Comparison of ENCODE assay signal across 10 cellular contexts in the genomic region with DNA sequence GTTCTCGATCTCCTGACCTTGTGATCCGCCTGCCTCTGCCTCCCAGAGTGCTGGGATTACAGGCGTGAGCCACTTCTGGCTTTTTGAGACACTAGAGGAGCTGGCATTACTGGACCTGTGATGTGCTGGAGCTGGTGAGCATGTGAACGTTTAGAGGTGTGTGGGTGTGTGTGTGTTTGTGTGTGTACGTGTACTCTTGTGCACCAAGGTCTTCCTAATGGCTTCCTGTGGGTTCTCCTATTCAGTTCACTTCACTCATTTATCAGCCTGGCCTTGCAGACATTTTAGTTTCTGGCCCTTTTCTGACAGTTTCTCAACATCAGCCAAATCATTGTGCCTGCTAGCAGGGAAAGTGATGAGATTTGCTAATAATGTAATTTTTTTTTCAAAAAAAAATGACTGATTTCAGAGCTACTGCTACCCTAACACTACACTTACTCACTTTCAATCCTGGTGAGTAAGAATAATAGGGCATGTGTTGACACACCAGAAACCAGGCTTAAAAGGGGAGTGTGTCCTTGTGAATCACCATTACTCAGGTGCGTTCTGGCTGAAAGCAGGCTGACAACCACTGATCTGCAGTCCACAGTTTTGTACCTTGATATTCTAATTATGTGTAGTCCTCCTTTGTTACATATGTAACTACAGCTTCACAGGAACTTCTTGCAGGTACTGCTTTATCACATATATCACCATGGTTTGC. TPM values are rescaled to one million over a fixed set of nuclear protein-coding genes. Genes with fewer than 3 reads are reported as not detected.
DNase-seq lines count a peak whose midpoint lies in the region; ATAC-seq, FAIRE-seq and TF ChIP-seq lines count a peak whose summit lies in the region.
"Had no signal": no experiment of that assay in that cellular context is flagged by ENCODE, and none has a peak within 500 bp of the region (broad histone marks: within the 10 kb centered on the region; RNA-seq: fewer than 3 reads in every experiment).

No MANE protein-coding gene starts in this region.

- H3K4me3 ChIP-seq in transverse colon (no peak overlapping the region), right cardiac atrium (ENCODE audit: low read length) (no peak overlapping the region)

- H3K9me3 ChIP-seq in transverse colon (no peaks in the 10 kb centered on the region), right cardiac atrium (ENCODE audit: control insufficient read depth, low read length) (no peaks in the 10 kb centered on the region)

- H3K36me3 ChIP-seq in transverse colon: no peaks in the 10 kb centered on the region

- TF ChIP-seq CTCF in transverse colon (IDR thresholded peaks at IDR 0.05): no peak
- no peak for TF ChIP-seq CTCF in D721Med (IDR thresholded peaks at IDR 0.05; ENCODE audit: insufficient read depth, missing control alignments)

- no peaks in the 10 kb centered on the region for H3K27me3 ChIP-seq in transverse colon
- no peaks in the 10 kb centered on the region for H3K27me3 ChIP-seq in right cardiac atrium (ENCODE audit: control insufficient read depth, insufficient read depth)

- TF ChIP-seq POLR2A in GM12891 (IDR thresholded peaks at IDR 0.05; ENCODE audit: low read depth, low read length) (no peak), H54 (IDR thresholded peaks at IDR 0.05; ENCODE audit: low read depth, low read length) (no peak), transverse colon (IDR thresholded peaks at IDR 0.05) (no peak)

- no peak for TF ChIP-seq EP300 in transverse colon (IDR thresholded peaks at IDR 0.05; ENCODE audit: low read depth)

- H3K4me1 ChIP-seq in transverse colon (no peaks in the 10 kb centered on the region), right cardiac atrium (ENCODE audit: control insufficient read depth, insufficient read depth, low read length) (no peaks in the 10 kb centered on the region)

- in situ Hi-C loops in transverse colon (cut with MboI; ENCODE audit: low pct_ligation_motif_present in 1 of 4, low pct_unique_long_range_greater_than_20kb in 1 of 4, low sequenced_read_pairs in 3 of 4): no loop called here

- intact Hi-C loops in transverse colon (cut with DNase I; ENCODE audit: low total_unique reads): no loop called here
- intact Hi-C loops in right cardiac atrium (cut with DNase I): no loop called here

- no peak for FAIRE-seq in GM12891 (lab: Jason Lieb, UNC)
- peak; percentile 78 for FAIRE-seq in H54 (lab: Jason Lieb, UNC)
- no peak for FAIRE-seq in HTR-8/SVneo (lab: Jason Lieb, UNC)
- no peak for FAIRE-seq in D721Med (lab: Jason Lieb, UNC)

- DNase-seq in GM12891 (ENCODE audit: insufficient read length, low spot score) (no peak), H54 (ENCODE audit: insufficient read length, low spot score) (peak; percentile 33), RKO (ENCODE audit: low spot score) (peak; percentile 88), kidney tubule cell (ENCODE audit: low spot score) (peak; percentile 92), HTR-8/SVneo (ENCODE audit: insufficient read length, low spot score) (no peak), transverse colon (no peak), right cardiac atrium (no peak), D721Med (ENCODE audit: insufficient read length, low spot score) (no peak)
- DNase-seq: dermis blood vessel endothelial cell, NCI-H2171 treated with DMSO at 0.1 percent for 48 hours had no signal

- ATAC-seq in right cardiac atrium: no peak

- H3K27ac ChIP-seq in transverse colon (no peak overlapping the region), right cardiac atrium (ENCODE audit: low read length) (no peak overlapping the region)

- 79% methylated on average over 6 of the region's 6 CpGs; no CpG with 5 or more reads in 1 of the 2 donors for WGBS in transverse colon (ENCODE audit: low coverage in 1 of 2), 2 donors
- 80% methylated on average over 6 of the region's 6 CpGs for WGBS in right cardiac atrium

TF ChIP-seq in GM12891, 5 proteins besides CTCF, POLR2A, EP300 and RAD21:
- TF ChIP-seq SPI1 (IDR thresholded peaks at IDR 0.05; ENCODE audit: low read depth, low read length) (no peak), POU2F2 (IDR thresholded peaks at IDR 0.05; ENCODE audit: low read depth, low read length) (0 out of 2 replicates have a peak, but pooled peaks have one; percentile 29), POLR2AphosphoS5 (IDR thresholded peaks at IDR 0.05; ENCODE audit: low read depth, low read length) (no peak)
TF ChIP-seq in GM12891: peak in this region for 1.

RNA-seq across cellular contexts. Expression of a gene that starts 41.0 kb away (rescaled TPM):
- polyA plus RNA-seq in GM12891 (2012; ENCODE audit: low read depth, missing spikeins): 288 TPM
- total RNA-seq in transverse colon (100 to 1,000 TPM in 2 of 4 donors, 10 to 100 TPM in 2; 68.8 to 143 (median 114) TPM), right cardiac atrium (100 to 1,000 TPM; 120 to 168 (median 137) TPM)
- 42.3 TPM for polyA plus RNA-seq in right cardiac atrium

Comparison
In these comparisons a context has a peak if more than half of its experiments do, and no peak if none do; other contexts are left out.
1. DNase-seq: peak in H54 (single experiment), RKO (single experiment) and kidney tubule cell (single experiment); none in GM12891 (single experiment), HTR-8/SVneo (single experiment), transverse colon (single experiment), right cardiac atrium (0 of 3) and D721Med (single experiment).